22 cellular contexts compared by ENCODE assay signal in genomic region chr14:104755621-104756020, GRCh38. TPM values are rescaled to one million over a fixed set of nuclear protein-coding genes. Genes with fewer than 3 reads are reported as not detected.
A peak's percentile ranks its signal among the peaks of the same experiment; 100 is the strongest.
DNase-seq lines count a peak whose midpoint lies in the region; ATAC-seq and TF ChIP-seq lines count a peak whose summit lies in the region.
"Had no signal": no experiment of that assay in that cellular context is flagged by ENCODE, and none has a peak within 500 bp of the region (broad histone marks: within the 10 kb centered on the region; RNA-seq: fewer than 3 reads in every experiment).

No MANE protein-coding gene starts in this region.

- peaks cover 9% of the 10 kb centered on the region; the same call in 1 of the 2 replicates for H3K9me3 ChIP-seq in BLaER1
- H3K9me3 ChIP-seq in BLaER1 treated with 17β-estradiol and CSF1 and Interleukin-3, amounts not matched to agents 10 nM and 100 nM (replicated peaks in 1 of 11), result peaks cover 0 to 13% (median 12%) of the 10 kb centered on the region in 11 experiments; a peak in 16 of 22 replicates
- no peaks in the 10 kb centered on the region for H3K9me3 ChIP-seq in OCI-LY7 (ENCODE audit: low read length)
- no peaks in the 10 kb centered on the region for H3K9me3 ChIP-seq in hepatocyte (ENCODE audit: low read depth)
- H3K9me3 ChIP-seq: adrenal gland, heart left ventricle, testis had no signal

- POLR2A ChIA-PET in OCI-LY7 (lab: Charles Lee), result no interaction called here

- H3K79me2 ChIP-seq in OCI-LY7 (ENCODE audit: insufficient read depth, low read depth, low read length) (peaks cover 38% of the 10 kb centered on the region), hepatocyte (peaks cover 67% of the 10 kb centered on the region)

- H3K9me2 ChIP-seq in OCI-LY7 (ENCODE audit: insufficient read depth, low read length) (no peaks in the 10 kb centered on the region), hepatocyte (replicated peaks; ENCODE audit: insufficient read depth) (no peaks in the 10 kb centered on the region)

- intact Hi-C loops in OCI-LY7 (cut with micrococcal nuclease; ENCODE audit: unreplicated experiment), result loop anchor here (10.0 kb wide), 1 partner anchor 269 kb away; the partner anchor contains the start of gene CDCA4
- intact Hi-C loops in dorsolateral prefrontal cortex (cut with DNase I), result no loop called here

- no TSS peak for BruUV-seq in OCI-LY7 (replicated peaks; lab: Mats Ljungman, UMichigan)

- H3K4me3 ChIP-seq in BLaER1, result no peak overlapping the region
- H3K4me3 ChIP-seq in BLaER1 treated with 17β-estradiol and CSF1 and Interleukin-3, amounts not matched to agents 10 nM and 100 nM, result 0 out of 20 replicates have a peak overlapping the region, but pooled peaks of 1 of the 10 experiments have one; percentile 98
- no peak overlapping the region for H3K4me3 ChIP-seq in OCI-LY7 (ENCODE audit: low read depth, low read length, poor library complexity, severe bottlenecking)
- no peak overlapping the region for H3K4me3 ChIP-seq in hepatocyte
- no peak overlapping the region for H3K4me3 ChIP-seq in dorsolateral prefrontal cortex
- H3K4me3 ChIP-seq: adrenal gland, testis had no signal

- no peaks in the 10 kb centered on the region for H3K27me3 ChIP-seq in BLaER1
- H3K27me3 ChIP-seq in BLaER1 treated with 17β-estradiol and CSF1 and Interleukin-3, amounts not matched to agents 10 nM and 100 nM, result no peaks in the 10 kb centered on the region
- H3K27me3 ChIP-seq in hepatocyte, result no peaks in the 10 kb centered on the region
- no peaks in the 10 kb centered on the region for H3K27me3 ChIP-seq in dorsolateral prefrontal cortex
- H3K27me3 ChIP-seq: adrenal gland, heart left ventricle, testis had no signal

- H3K4me2 ChIP-seq in BLaER1 (peak overlapping the region; percentile 100; the same call in 1 of the 2 replicates), OCI-LY7 (ENCODE audit: low read length) (peak overlapping the region; percentile 100; the same call in 1 of the 2 replicates), hepatocyte (peak overlapping the region; percentile 97)
- peak overlapping the region in 10 of 11 experiments; percentile 91 to 99 (median 96); a peak in 18 of 22 replicates for H3K4me2 ChIP-seq in BLaER1 treated with 17β-estradiol and CSF1 and Interleukin-3, amounts not matched to agents 10 nM and 100 nM
- H3K4me2 ChIP-seq: KMS-11 had no signal

- H3K36me3 ChIP-seq in BLaER1, result peaks cover 64% of the 10 kb centered on the region
- H3K36me3 ChIP-seq in BLaER1 treated with 17β-estradiol and CSF1 and Interleukin-3, amounts not matched to agents 10 nM and 100 nM, result peaks cover 49 to 66% (median 62%) of the 10 kb centered on the region in 11 experiments
- H3K36me3 ChIP-seq in OCI-LY7 (ENCODE audit: insufficient read depth, low read length), result peaks cover 61% of the 10 kb centered on the region
- H3K36me3 ChIP-seq in hepatocyte (replicated peaks; ENCODE audit: insufficient read depth, low read depth), result no peaks in the 10 kb centered on the region

- CTCF ChIA-PET in OCI-LY7 (lab: Charles Lee; ENCODE audit: unreplicated experiment), result no interaction called here

- H3K27ac ChIP-seq in BLaER1 (no peak overlapping the region), OCI-LY7 (ENCODE audit: low read depth, low read length, poor library complexity, severe bottlenecking) (peak overlapping the region; percentile 61), hepatocyte (no peak overlapping the region), dorsolateral prefrontal cortex (no peak overlapping the region)
- peak overlapping the region in 2 of 11 experiments; percentile 6 to 53; a peak in 2 of 22 replicates for H3K27ac ChIP-seq in BLaER1 treated with 17β-estradiol and CSF1 and Interleukin-3, amounts not matched to agents 10 nM and 100 nM
- H3K27ac ChIP-seq: adrenal gland, C4-2B, heart left ventricle, KMS-11, testis had no signal

- TF ChIP-seq CTCF in OCI-LY7 (conservative IDR thresholded peaks at IDR 0.05; ENCODE audit: low read length) (no peak), hepatocyte (IDR thresholded peaks at IDR 0.05; ENCODE audit: poor library complexity) (no peak), dorsolateral prefrontal cortex (IDR thresholded peaks at IDR 0.05 in 54 of 56, conservative IDR thresholded peaks at IDR 0.05 in 2 of 56; ENCODE audit: low read depth in 1 of 56, partially characterized antibody in 56 of 56) (no peak)

- peaks cover 74% of the 10 kb centered on the region for H4K20me1 ChIP-seq in BLaER1
- peaks cover 21 to 76% (median 70%) of the 10 kb centered on the region in 11 experiments; a peak in 20 of 22 replicates for H4K20me1 ChIP-seq in BLaER1 treated with 17β-estradiol and CSF1 and Interleukin-3, amounts not matched to agents 10 nM and 100 nM
- peaks cover 14% of the 10 kb centered on the region for H4K20me1 ChIP-seq in OCI-LY7 (ENCODE audit: insufficient read depth, low read length)
- peaks cover 31% of the 10 kb centered on the region for H4K20me1 ChIP-seq in hepatocyte (ENCODE audit: insufficient read depth, poor library complexity, severe bottlenecking)

- no peak for ATAC-seq in HG02870 (IDR thresholded peaks at IDR 0.05; ENCODE audit: unreplicated experiment)
- ATAC-seq: activated CD4-positive, CD25-positive, alpha-beta regulatory T cell treated with anti-CD3 and anti-CD28 coated beads, Interleukin-2, amount 50 U/mL, for 24 hours; heart left ventricle had no signal

- peak overlapping the region; percentile 96 for H3K9ac ChIP-seq in BLaER1
- H3K9ac ChIP-seq in BLaER1 treated with 17β-estradiol and CSF1 and Interleukin-3, amounts not matched to agents 10 nM and 100 nM, result peak overlapping the region in 10 of 11 experiments; percentile 92 to 99 (median 98); a peak in 18 of 22 replicates
- H3K9ac ChIP-seq: KMS-11 had no signal

- DNase-seq in OCI-LY7 (ENCODE audit: low spot score) (no peak), hepatocyte (ENCODE audit: low spot score) (no peak), T1000 (lab: John Stamatoyannopoulos, UW) (no peak), dorsolateral prefrontal cortex (no peak), DMS114 treated with DMSO at 0.1 percent for 48 hours (lab: John Stamatoyannopoulos, UW; ENCODE audit: unreplicated experiment) (no peak)
- DNase-seq: activated effector memory CD4-positive, alpha-beta T cell treated with anti-CD3 and anti-CD28 coated beads, Interleukin-2, amount 50 U/mL, for 16 hours; adrenal gland; cerebellar nuclear complex; foreskin melanocyte; NCI-H1930; NCI-H510A treated with DMSO at 0.1 percent for 48 hours; SHP77; stimulated activated naive CD4-positive, alpha-beta T cell; T-helper 2 cell; testis had no signal

- H2AFZ ChIP-seq in OCI-LY7 (ENCODE audit: low read length) (no peak overlapping the region), hepatocyte (no peak overlapping the region)

- H3K4me1 ChIP-seq in BLaER1 (peaks cover 53% of the 10 kb centered on the region), OCI-LY7 (ENCODE audit: insufficient read depth, low read length, poor library complexity, severe bottlenecking) (peaks cover 47% of the 10 kb centered on the region), hepatocyte (ENCODE audit: insufficient read depth) (peaks cover 6% of the 10 kb centered on the region)
- peaks cover 37 to 54% (median 49%) of the 10 kb centered on the region in 10 experiments for H3K4me1 ChIP-seq in BLaER1 treated with 17β-estradiol and CSF1 and Interleukin-3, amounts not matched to agents 10 nM and 100 nM

- WGBS in hepatocyte (ENCODE audit: low lambda C conversion rate, missing lambda C conversion rate), result 87% methylated on average over 11 of the region's 11 CpGs

RNA-seq across cellular contexts. Expression of gene SIVA1, which starts 2.7 kb away (rescaled TPM):
- total RNA-seq in OCI-LY7 (2014; rRNA removed; shearing (Covaris generic)), result 215 and 244 TPM in 2 replicates
- total RNA-seq in OCI-LY7 (2022) (88.3 and 111 TPM in 2 replicates), hepatocyte (163 and 218 TPM in 2 replicates), dorsolateral prefrontal cortex (10 to 100 TPM; 23.3 to 52.5 (median 36.1) TPM)
- polyA plus RNA-seq in hepatocyte, result 140 and 149 TPM in 2 replicates

RNA-seq across cellular contexts. Expression of gene ADSS1, which starts 31.6 kb away (rescaled TPM):
- not detected in 2 replicates for total RNA-seq in OCI-LY7 (2014; rRNA removed; shearing (Covaris generic))
- total RNA-seq in OCI-LY7 (2022), result 2.1 and 2.8 TPM in 2 replicates
- total RNA-seq in hepatocyte, result 3.1 and 3.8 TPM in 2 replicates
- polyA plus RNA-seq in hepatocyte, result 5.1 and 7.6 TPM in 2 replicates
- total RNA-seq in dorsolateral prefrontal cortex, result 10 to 100 TPM in 62 of 120 experiments, 1 to 10 TPM in 58; 4.2 to 28.9 (median 10.3) TPM

RNA-seq across cellular contexts. Expression of gene AKT1, which starts 39.9 kb away (rescaled TPM):
- total RNA-seq in OCI-LY7 (2014; rRNA removed; shearing (Covaris generic)), result 75.4 and 83.0 TPM in 2 replicates
- total RNA-seq in OCI-LY7 (2022) (108 and 109 TPM in 2 replicates), hepatocyte (120 and 124 TPM in 2 replicates), dorsolateral prefrontal cortex (100 to 1,000 TPM in 5 of 120 experiments, 10 to 100 TPM in 115; 63.1 to 111 (median 79.7) TPM)
- polyA plus RNA-seq in hepatocyte, result 155 and 159 TPM in 2 replicates

RNA-seq across cellular contexts. Expression of gene ZBTB42, which starts 45.3 kb away (rescaled TPM):
- total RNA-seq in OCI-LY7 (2014; rRNA removed; shearing (Covaris generic)), result 0.98 and 2.4 TPM in 2 replicates
- total RNA-seq in OCI-LY7 (2022) (1.9 and 2.4 TPM in 2 replicates), hepatocyte (8.6 and 13.0 TPM in 2 replicates), dorsolateral prefrontal cortex (1 to 10 TPM in 49 of 120 experiments, under 1 TPM in 71; 0.32 to 3.2 (median 0.91) TPM)
- 3.6 TPM in 2 replicates for polyA plus RNA-seq in hepatocyte
